Comparison of ENCODE assay signal across 8 cellular contexts in the genomic region with DNA sequence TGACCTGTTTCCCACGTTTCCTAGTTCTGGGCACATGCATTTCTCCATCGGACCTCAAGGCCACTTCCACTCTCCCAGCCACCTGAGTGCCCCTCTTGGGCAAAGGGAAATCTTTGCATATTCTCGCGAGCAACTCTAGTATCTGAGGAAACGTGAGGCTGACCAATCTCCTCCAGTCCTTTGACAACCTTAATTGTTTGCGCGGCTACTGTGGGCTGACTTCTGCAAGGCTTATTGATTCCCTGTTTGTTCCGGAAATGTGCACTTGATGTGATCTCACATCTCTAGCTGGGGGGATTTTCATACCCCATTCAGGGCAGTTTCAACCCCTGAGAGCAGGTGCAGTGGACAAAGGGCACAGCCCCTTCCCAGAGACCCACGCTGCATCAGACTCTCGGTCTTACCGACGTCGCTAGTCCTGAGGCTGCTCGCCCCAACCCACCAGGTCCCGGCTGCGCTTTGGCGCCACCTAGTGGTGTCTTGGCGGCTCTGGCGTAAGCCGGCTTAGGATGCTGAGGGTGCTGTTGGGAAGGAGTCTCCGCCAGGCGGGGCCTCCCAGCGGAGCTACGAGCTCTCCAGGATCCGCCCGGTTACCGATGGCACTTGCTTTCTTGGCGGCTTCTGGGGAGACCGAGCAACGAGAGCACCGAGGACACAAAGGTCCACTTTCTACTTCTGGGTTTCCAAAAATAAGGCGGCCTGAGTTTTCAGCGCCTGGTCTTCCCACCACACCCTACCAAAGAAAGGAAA. TPM values are rescaled to one million over a fixed set of nuclear protein-coding genes. Genes with fewer than 3 reads are reported as not detected.
DNase-seq lines count a peak whose midpoint lies in the region; ATAC-seq and TF ChIP-seq lines count a peak whose summit lies in the region.

No MANE protein-coding gene starts in this region.

- DNase-seq in GM04503 (ENCODE audit: low read depth) = peak; percentile 28
- DNase-seq in MM.1S = peak; percentile 86
- peak; percentile 92 for DNase-seq in SK-MEL-5 (ENCODE audit: low read depth, low spot score)
- peak; percentile 88 for DNase-seq in activated naive CD4-positive, alpha-beta T cell treated with Interleukin-2 at 50 U/mL for 16 hours
- DNase-seq in glomerular endothelial cell (ENCODE audit: extremely low read depth, low read depth, low spot score) = peak; percentile 66
- DNase-seq in omental fat pad (ENCODE audit: low spot score) = peak; percentile 83
- DNase-seq in testis = peak; percentile 94

- H3K4me2 ChIP-seq in MM.1S (ENCODE audit: low read depth, low read length) = peak overlapping the region; percentile 55

- CTCF ChIA-PET in HEK293 (lab: Yijun Ruan, JAX) = interaction anchor here (0.6 to 5.8 kb wide), 51 partner anchors 9 to 1696 kb away, joined by 3 to 72 read pairs (median 4); a partner anchor contains a TSS

- no peaks in the 10 kb centered on the region for H3K36me3 ChIP-seq in HEK293 (ENCODE audit: control insufficient read depth in 2 of 2, insufficient read depth in 1 of 2, low read length in 2 of 2)
- H3K36me3 ChIP-seq in MM.1S (replicated peaks; ENCODE audit: insufficient read depth, low read length) = no peaks in the 10 kb centered on the region
- H3K36me3 ChIP-seq in testis (ENCODE audit: low read depth, missing control alignments) = no peaks in the 10 kb centered on the region

- H3K9me3 ChIP-seq in HEK293 (ENCODE audit: control insufficient read depth, insufficient read depth, low read depth, low read length) (no peaks in the 10 kb centered on the region), MM.1S (replicated peaks; ENCODE audit: insufficient read depth, low read length) (no peaks in the 10 kb centered on the region), testis (no peaks in the 10 kb centered on the region)

- H3K4me1 ChIP-seq in HEK293 (ENCODE audit: control insufficient read depth, insufficient read depth, low read length) = no peaks in the 10 kb centered on the region
- H3K4me1 ChIP-seq in MM.1S (ENCODE audit: low read length) = 0 out of 2 replicates have a peak, but pooled peaks cover 5% of the 10 kb centered on the region
- H3K4me1 ChIP-seq in testis = no peaks in the 10 kb centered on the region

- no peaks in the 10 kb centered on the region for H4K20me1 ChIP-seq in MM.1S (ENCODE audit: insufficient read depth, low read length)

- POLR2A ChIA-PET in HEK293 (lab: Yijun Ruan, JAX) = interaction anchor here (0.6 kb wide), 1 partner anchor 321 kb away, joined by 4 read pairs; no protein-coding TSS in a partner anchor

- H3F3A ChIP-seq in MM.1S (ENCODE audit: insufficient read depth, low read length) = 0 out of 2 replicates have a peak, but pooled peaks cover 5% of the 10 kb centered on the region

- no peak overlapping the region for H3K9ac ChIP-seq in MM.1S (ENCODE audit: low read length)

- in situ Hi-C loops in SK-MEL-5 (cut with HindIII; ENCODE audit: low pct_unique_long_range_greater_than_20kb, low sequenced_read_pairs) = no loop called here

- TF ChIP-seq CTCF in HEK293 (tag by site-specific recombination; IDR thresholded peaks at IDR 0.05) = peak; percentile 98
- TF ChIP-seq CTCF in MM.1S (IDR thresholded peaks at IDR 0.05; ENCODE audit: low read length) = peak; percentile 99
- TF ChIP-seq CTCF in omental fat pad (IDR thresholded peaks at IDR 0.05) = peak in 2 of 3 donors; percentile 73 to 78
- TF ChIP-seq CTCF in testis (IDR thresholded peaks at IDR 0.05) = peak; percentile 80 to 94 (median 83)

- TF ChIP-seq POLR2A in testis (IDR thresholded peaks at IDR 0.05) = no peak

- H2AFZ ChIP-seq in MM.1S (ENCODE audit: low read length) = peak overlapping the region; percentile 67

- H3K4me3 ChIP-seq in HEK293 (ENCODE audit: low read depth, low read length) (peak overlapping the region; percentile 36), MM.1S (ENCODE audit: low read length) (peak overlapping the region; percentile 44), testis (peak overlapping the region; percentile 20 to 34)

- H3K27ac ChIP-seq in HEK293 (ENCODE audit: extremely low read depth, low read depth, low read length) (no peak overlapping the region), MM.1S (ENCODE audit: low read length) (no peak overlapping the region), testis (no peak overlapping the region)

- WGBS in testis, 2 donors = 6 to 7% methylated on average over 22 to 33 of the region's 33 CpGs

- H3K79me2 ChIP-seq in MM.1S (ENCODE audit: low read length) = no peaks in the 10 kb centered on the region

- ATAC-seq in omental fat pad (ENCODE audit: low FRiP score) = peak; percentile 95

- H3K9me2 ChIP-seq in MM.1S (replicated peaks; ENCODE audit: insufficient read depth, low read length) = no peaks in the 10 kb centered on the region

- peaks cover 11% of the 10 kb centered on the region; the same call in 1 of the 2 replicates for H3K27me3 ChIP-seq in MM.1S (replicated peaks; ENCODE audit: insufficient read depth, low read length)
- no peaks in the 10 kb centered on the region for H3K27me3 ChIP-seq in testis

- intact Hi-C loops in testis (cut with DNase I; ENCODE audit: low total_unique reads) = no loop called here

TF ChIP-seq in HEK293, 187 proteins besides CTCF, POLR2A, EP300 and RAD21 (continues in another document):
- TF ChIP-seq, protein P1, sequence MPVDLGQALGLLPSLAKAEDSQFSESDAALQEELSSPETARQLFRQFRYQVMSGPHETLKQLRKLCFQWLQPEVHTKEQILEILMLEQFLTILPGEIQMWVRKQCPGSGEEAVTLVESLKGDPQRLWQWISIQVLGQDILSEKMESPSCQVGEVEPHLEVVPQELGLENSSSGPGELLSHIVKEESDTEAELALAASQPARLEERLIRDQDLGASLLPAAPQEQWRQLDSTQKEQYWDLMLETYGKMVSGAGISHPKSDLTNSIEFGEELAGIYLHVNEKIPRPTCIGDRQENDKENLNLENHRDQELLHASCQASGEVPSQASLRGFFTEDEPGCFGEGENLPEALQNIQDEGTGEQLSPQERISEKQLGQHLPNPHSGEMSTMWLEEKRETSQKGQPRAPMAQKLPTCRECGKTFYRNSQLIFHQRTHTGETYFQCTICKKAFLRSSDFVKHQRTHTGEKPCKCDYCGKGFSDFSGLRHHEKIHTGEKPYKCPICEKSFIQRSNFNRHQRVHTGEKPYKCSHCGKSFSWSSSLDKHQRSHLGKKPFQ (tag by site-specific recombination; IDR thresholded peaks at IDR 0.05) = no peak
- TF ChIP-seq, protein P2, sequence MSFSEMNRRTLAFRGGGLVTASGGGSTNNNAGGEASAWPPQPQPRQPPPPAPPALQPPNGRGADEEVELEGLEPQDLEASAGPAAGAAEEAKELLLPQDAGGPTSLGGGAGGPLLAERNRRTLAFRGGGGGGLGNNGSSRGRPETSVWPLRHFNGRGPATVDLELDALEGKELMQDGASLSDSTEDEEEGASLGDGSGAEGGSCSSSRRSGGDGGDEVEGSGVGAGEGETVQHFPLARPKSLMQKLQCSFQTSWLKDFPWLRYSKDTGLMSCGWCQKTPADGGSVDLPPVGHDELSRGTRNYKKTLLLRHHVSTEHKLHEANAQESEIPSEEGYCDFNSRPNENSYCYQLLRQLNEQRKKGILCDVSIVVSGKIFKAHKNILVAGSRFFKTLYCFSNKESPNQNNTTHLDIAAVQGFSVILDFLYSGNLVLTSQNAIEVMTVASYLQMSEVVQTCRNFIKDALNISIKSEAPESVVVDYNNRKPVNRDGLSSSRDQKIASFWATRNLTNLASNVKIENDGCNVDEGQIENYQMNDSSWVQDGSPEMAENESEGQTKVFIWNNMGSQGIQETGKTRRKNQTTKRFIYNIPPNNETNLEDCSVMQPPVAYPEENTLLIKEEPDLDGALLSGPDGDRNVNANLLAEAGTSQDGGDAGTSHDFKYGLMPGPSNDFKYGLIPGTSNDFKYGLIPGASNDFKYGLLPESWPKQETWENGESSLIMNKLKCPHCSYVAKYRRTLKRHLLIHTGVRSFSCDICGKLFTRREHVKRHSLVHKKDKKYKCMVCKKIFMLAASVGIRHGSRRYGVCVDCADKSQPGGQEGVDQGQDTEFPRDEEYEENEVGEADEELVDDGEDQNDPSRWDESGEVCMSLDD (tag by site-specific recombination; IDR thresholded peaks at IDR 0.05) = no peak
- TF ChIP-seq ZFP3 (tag by site-specific recombination; IDR thresholded peaks at IDR 0.05; ENCODE audit: low read depth) = no peak
- no peak for TF ChIP-seq ZNF514 (tag by site-specific recombination; IDR thresholded peaks at IDR 0.05)
- no peak for TF ChIP-seq SP2 (tag by site-specific recombination; IDR thresholded peaks at IDR 0.05)
- TF ChIP-seq ZNF433 (tag by site-specific recombination; IDR thresholded peaks at IDR 0.05; ENCODE audit: low read depth) = no peak
- TF ChIP-seq GLI2 (tag by site-specific recombination; IDR thresholded peaks at IDR 0.05; ENCODE audit: borderline replicate concordance, low read depth) = no peak

RNA-seq across cellular contexts. Expression of a gene that starts 24.8 kb away (rescaled TPM):
- total RNA-seq in SK-MEL-5 (2014; rRNA removed; shearing (Covaris generic)) = 191 and 200 TPM in 2 replicates
- 147 and 149 TPM in 2 replicates for polyA plus RNA-seq in SK-MEL-5 (2015; cell fraction: cytosol; rRNA removed)
- polyA plus RNA-seq in SK-MEL-5 (2015; cell fraction: nucleus; rRNA removed) = 21.2 and 25.9 TPM in 2 replicates
- total RNA-seq in glomerular endothelial cell = 31.6 and 44.1 TPM in 2 replicates
- total RNA-seq in omental fat pad = 10 to 100 TPM; 24.3 to 54.3 (median 42.8) TPM
- total RNA-seq in testis = 10 to 100 TPM; 21.7 to 27.6 TPM
- polyA plus RNA-seq in testis (ENCODE audit: insufficient read depth, low read depth, low replicate concordance) = 15.7 TPM

RNA-seq across cellular contexts. Expression of a gene that starts 36.6 kb away (rescaled TPM):
- total RNA-seq in SK-MEL-5 (2014; rRNA removed; shearing (Covaris generic)) = 20.0 and 21.8 TPM in 2 replicates
- 16.9 and 25.2 TPM in 2 replicates for polyA plus RNA-seq in SK-MEL-5 (2015; cell fraction: cytosol; rRNA removed)
- polyA plus RNA-seq in SK-MEL-5 (2015; cell fraction: nucleus; rRNA removed) = 20.0 and 29.5 TPM in 2 replicates
- total RNA-seq in glomerular endothelial cell (25.8 and 35.1 TPM in 2 replicates), omental fat pad (10 to 100 TPM; 25.6 to 38.3 (median 30.1) TPM), testis (10 to 100 TPM; 27.7 to 45.2 TPM)
- polyA plus RNA-seq in testis (ENCODE audit: insufficient read depth, low read depth, low replicate concordance) = 31.7 TPM

RNA-seq across cellular contexts. Expression of a gene that starts 54.9 kb away (rescaled TPM):
- not detected in 2 replicates for total RNA-seq in SK-MEL-5 (2014; rRNA removed; shearing (Covaris generic))
- 0.20 TPM in 1 of 2 replicates, not detected in the other for polyA plus RNA-seq in SK-MEL-5 (2015; cell fraction: cytosol; rRNA removed)
- polyA plus RNA-seq in SK-MEL-5 (2015; cell fraction: nucleus; rRNA removed) = not detected in 2 replicates
- not detected in 2 replicates for total RNA-seq in glomerular endothelial cell
- total RNA-seq in omental fat pad = 1 to 10 TPM in 1 of 4 donors, under 1 TPM in 1, not detected in 2; 0.38 to 4.0 TPM
- total RNA-seq in testis = 10 to 100 TPM; 11.3 to 13.2 TPM
- 4.5 TPM for polyA plus RNA-seq in testis (ENCODE audit: insufficient read depth, low read depth, low replicate concordance)

Comparison
In these comparisons a context has a peak if more than half of its experiments do, and no peak if none do; other contexts are left out.
1. DNase-seq: peak in every context shown above with its lines; median percentile 94 in testis; 92 in SK-MEL-5; 88 in activated naive CD4-positive, alpha-beta T cell treated with Interleukin-2 at 50 U/mL for 16 hours; 86 in MM.1S; 83 in omental fat pad; 66 in glomerular endothelial cell; 28 in GM04503.